1 cellular context compared by ENCODE assay signal in the genomic region with DNA sequence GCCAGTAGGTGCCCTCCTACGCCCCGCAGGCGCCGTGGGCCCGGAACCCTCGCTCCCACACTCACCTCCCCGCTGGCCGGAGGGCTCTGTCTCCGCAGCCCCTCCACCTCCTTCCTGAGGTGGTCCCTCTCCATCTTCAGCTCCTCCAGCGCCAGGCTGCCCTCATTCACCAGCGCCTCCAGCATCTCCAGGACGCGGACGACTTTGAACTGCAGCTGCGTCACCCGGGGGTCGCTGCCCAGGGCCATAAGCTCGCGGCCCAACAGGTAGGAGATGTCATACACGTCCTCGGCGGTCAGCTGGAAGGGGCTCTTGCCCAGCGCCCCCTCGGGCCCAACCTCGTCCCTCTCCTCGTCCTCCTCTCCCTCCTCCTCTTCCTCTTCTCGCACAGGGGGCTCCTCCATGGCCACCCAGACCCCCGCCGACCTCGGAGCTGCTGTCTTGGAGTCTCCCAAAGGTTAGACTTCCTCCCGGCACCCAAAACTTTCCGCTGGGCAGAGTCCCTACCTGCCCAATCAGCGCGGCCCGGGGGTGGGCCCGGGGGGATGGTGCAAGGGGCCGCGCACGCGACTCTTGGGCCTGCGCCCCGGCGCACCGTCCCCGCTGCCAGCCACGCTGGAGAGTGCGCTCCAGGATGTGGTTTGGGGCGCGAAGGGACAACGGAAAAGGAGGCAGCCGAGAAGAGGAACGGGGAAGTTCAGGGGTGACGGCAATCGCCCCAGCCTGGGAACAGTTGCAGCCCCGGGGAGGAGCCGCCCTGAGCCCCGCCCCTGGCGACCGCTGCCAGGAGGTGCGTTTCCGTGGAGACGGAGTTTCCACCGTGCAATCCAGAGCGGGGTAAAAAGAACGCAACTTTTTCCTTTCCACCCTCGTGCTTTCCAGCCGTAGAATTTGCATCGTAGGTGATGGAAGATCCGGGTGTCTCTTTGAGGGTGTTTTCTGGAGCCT.
TF ChIP-seq lines count a peak whose summit lies in the region.

A gene with protein sequence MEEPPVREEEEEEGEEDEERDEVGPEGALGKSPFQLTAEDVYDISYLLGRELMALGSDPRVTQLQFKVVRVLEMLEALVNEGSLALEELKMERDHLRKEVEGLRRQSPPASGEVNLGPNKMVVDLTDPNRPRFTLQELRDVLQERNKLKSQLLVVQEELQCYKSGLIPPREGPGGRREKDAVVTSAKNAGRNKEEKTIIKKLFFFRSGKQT (minus strand): TSS at position 668 of the 948 bp plus-strand sequence. CDS start 264 bp downstream, at position 404.

TF ChIP-seq in HepG2, 621 proteins besides CTCF, POLR2A, EP300 and RAD21 (continued from another document and continues in another):
- TF ChIP-seq, protein P1, sequence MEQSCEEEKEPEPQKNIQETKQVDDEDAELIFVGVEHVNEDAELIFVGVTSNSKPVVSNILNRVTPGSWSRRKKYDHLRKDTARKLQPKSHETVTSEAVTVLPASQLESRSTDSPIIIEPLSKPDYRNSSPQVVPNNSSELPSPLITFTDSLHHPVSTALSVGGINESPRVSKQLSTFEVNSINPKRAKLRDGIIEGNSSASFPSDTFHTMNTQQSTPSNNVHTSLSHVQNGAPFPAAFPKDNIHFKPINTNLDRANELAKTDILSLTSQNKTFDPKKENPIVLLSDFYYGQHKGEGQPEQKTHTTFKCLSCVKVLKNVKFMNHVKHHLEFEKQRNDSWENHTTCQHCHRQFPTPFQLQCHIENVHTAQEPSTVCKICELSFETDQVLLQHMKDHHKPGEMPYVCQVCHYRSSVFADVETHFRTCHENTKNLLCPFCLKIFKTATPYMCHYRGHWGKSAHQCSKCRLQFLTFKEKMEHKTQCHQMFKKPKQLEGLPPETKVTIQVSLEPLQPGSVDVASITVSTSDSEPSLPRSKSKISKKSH (CRISPR knock-in tag; IDR thresholded peaks at IDR 0.05; ENCODE audit: borderline replicate concordance), result no peak
- TF ChIP-seq ZNF724P (CRISPR knock-in tag; IDR thresholded peaks at IDR 0.05; ENCODE audit: borderline replicate concordance) (peak; percentile 14; the same call in 1 of the 2 replicates), ZNF34 (CRISPR knock-in tag; IDR thresholded peaks at IDR 0.05; ENCODE audit: borderline replicate concordance) (0 out of 2 replicates have a peak, but pooled peaks have one; percentile 55), MYNN (CRISPR knock-in tag; IDR thresholded peaks at IDR 0.05; ENCODE audit: low read depth) (0 out of 2 replicates have a peak, but pooled peaks have one; percentile 50), SAFB2 (CRISPR knock-in tag; IDR thresholded peaks at IDR 0.05; ENCODE audit: borderline replicate concordance, low read depth) (peak; percentile 42; the same call in 1 of the 2 replicates), ZBTB42 (CRISPR knock-in tag; IDR thresholded peaks at IDR 0.05) (0 out of 2 replicates have a peak, but pooled peaks have one; percentile 41), RXRB (CRISPR knock-in tag; IDR thresholded peaks at IDR 0.05; ENCODE audit: borderline replicate concordance) (peak; percentile 3; the same call in 1 of the 2 replicates), ZNF777 (CRISPR knock-in tag; IDR thresholded peaks at IDR 0.05) (peak; percentile 27; the same call in 1 of the 2 replicates), KLF16 (CRISPR knock-in tag; IDR thresholded peaks at IDR 0.05) (no peak), ERF (CRISPR knock-in tag; IDR thresholded peaks at IDR 0.05) (peak; percentile 56; the same call in 1 of the 2 replicates), POLR2G (IDR thresholded peaks at IDR 0.05; ENCODE audit: low read depth, low read length) (peak; percentile 58; the same call in 1 of the 2 replicates), MED1 (CRISPR knock-in tag; IDR thresholded peaks at IDR 0.05) (no peak), ZNF510 (CRISPR knock-in tag; IDR thresholded peaks at IDR 0.05; ENCODE audit: low read depth) (peak; percentile 51; the same call in 1 of the 2 replicates), SALL1 (CRISPR knock-in tag; IDR thresholded peaks at IDR 0.05) (peak; percentile 51; the same call in 1 of the 2 replicates), CEBPB (IDR thresholded peaks at IDR 0.05; ENCODE audit: borderline replicate concordance, low read depth, low read length) (peak; percentile 7; the same call in 1 of the 2 replicates), ZNF446 (CRISPR knock-in tag; IDR thresholded peaks at IDR 0.05) (peak; percentile 60; the same call in 1 of the 2 replicates), TCF12 (IDR thresholded peaks at IDR 0.05) (no peak), TCF12 (CRISPR knock-in tag; IDR thresholded peaks at IDR 0.05) (0 out of 2 replicates have a peak, but pooled peaks have one; percentile 64), KMT2B (CRISPR knock-in tag; IDR thresholded peaks at IDR 0.05) (0 out of 2 replicates have a peak, but pooled peaks have one; percentile 39), ZNF451 (CRISPR knock-in tag; IDR thresholded peaks at IDR 0.05) (0 out of 2 replicates have a peak, but pooled peaks have one; percentile 11), AGO1 (IDR thresholded peaks at IDR 0.05; ENCODE audit: low read depth, low read length, poor library complexity, severe bottlenecking) (peak; percentile 36), ZNF317 (CRISPR knock-in tag; IDR thresholded peaks at IDR 0.05) (0 out of 2 replicates have a peak, but pooled peaks have one; percentile 30), ZSCAN25 (CRISPR knock-in tag; IDR thresholded peaks at IDR 0.05) (no peak), TBX3 (IDR thresholded peaks at IDR 0.05; ENCODE audit: borderline replicate concordance) (0 out of 2 replicates have a peak, but pooled peaks have one; percentile 13), ZKSCAN5 (CRISPR knock-in tag; IDR thresholded peaks at IDR 0.05) (no peak), ZNF607 (CRISPR knock-in tag; IDR thresholded peaks at IDR 0.05; ENCODE audit: borderline replicate concordance) (peak; percentile 67; the same call in 1 of the 2 replicates), ARNT2 (CRISPR knock-in tag; IDR thresholded peaks at IDR 0.05; ENCODE audit: low read depth) (peak; percentile 75; the same call in 1 of the 2 replicates), MEIS1 (CRISPR knock-in tag; IDR thresholded peaks at IDR 0.05; ENCODE audit: borderline replicate concordance) (peak; percentile 38; the same call in 1 of the 2 replicates), ZNF749 (CRISPR knock-in tag; IDR thresholded peaks at IDR 0.05; ENCODE audit: borderline replicate concordance) (0 out of 2 replicates have a peak, but pooled peaks have one; percentile 22)
- TF ChIP-seq, protein P2, sequence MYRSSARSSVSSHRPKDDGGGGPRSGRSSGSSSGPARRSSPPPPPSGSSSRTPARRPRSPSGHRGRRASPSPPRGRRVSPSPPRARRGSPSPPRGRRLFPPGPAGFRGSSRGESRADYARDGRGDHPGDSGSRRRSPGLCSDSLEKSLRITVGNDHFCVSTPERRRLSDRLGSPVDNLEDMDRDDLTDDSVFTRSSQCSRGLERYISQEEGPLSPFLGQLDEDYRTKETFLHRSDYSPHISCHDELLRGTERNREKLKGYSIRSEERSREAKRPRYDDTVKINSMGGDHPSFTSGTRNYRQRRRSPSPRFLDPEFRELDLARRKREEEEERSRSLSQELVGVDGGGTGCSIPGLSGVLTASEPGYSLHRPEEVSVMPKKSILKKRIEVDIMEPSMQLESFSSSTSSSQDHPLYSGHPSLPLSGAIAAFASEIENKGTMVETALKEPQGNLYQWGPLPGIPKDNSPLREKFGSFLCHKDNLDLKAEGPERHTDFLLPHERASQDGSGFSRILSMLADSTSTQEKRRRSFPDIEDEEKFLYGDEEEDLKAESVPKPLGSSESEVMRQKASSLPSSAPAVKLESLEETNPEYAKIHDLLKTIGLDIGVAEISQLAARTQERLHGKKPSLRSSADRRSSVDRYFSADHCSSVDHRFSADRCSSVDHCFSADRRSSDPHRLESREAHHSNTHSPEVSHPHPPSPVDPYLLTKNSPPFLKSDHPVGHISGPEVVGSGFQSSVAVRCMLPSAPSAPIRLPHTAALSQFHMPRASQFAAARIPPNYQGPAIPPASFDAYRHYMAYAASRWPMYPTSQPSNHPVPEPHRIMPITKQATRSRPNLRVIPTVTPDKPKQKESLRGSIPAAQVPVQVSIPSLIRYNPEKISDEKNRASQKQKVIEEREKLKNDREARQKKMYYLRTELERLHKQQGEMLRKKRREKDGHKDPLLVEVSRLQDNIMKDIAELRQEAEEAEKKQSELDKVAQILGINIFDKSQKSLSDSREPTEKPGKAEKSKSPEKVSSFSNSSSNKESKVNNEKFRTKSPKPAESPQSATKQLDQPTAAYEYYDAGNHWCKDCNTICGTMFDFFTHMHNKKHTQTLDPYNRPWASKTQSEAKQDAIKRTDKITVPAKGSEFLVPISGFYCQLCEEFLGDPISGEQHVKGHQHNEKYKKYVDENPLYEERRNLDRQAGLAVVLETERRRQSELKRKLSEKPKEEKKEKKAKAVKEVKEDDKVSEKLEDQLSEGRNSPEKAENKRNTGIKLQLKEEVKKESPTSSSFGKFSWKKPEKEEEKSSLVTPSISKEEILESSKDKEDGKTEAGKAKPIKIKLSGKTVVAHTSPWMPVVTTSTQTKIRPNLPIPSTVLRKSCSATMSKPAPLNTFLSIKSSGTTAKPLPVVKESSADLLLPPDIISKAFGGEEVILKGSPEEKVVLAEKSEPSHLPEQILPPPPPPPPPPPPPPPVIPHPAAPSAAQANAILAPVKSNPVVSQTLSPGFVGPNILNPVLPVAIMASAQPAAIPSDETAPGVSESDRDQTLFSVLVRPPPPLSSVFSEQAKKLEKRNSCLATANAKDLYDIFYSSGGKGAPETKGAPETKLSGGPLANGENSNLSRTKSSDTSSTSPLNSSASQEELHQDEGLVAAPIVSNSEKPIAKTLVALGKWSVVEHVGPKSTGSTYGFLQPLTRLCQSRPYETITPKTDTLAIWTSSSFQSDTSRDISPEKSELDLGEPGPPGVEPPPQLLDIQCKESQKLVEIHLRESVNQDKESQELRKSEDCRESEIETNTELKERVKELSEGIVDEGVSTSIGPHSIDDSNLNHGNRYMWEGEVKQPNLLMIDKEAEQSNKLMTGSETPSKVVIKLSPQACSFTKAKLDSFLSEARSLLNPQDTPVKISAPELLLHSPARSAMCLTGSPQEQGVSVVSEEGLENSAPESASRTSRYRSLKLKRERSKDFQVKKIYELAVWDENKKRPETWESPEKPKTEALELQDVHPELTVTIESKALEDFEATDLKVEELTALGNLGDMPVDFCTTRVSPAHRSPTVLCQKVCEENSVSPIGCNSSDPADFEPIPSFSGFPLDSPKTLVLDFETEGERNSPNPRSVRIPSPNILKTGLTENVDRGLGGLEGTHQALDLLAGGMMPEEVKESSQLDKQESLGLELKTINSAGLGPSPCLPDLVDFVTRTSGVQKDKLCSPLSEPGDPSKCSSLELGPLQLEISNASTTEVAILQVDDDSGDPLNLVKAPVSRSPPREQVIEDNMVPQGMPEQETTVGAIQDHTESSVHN (CRISPR knock-in tag; IDR thresholded peaks at IDR 0.05), result peak; percentile 83
- TF ChIP-seq, protein P3, sequence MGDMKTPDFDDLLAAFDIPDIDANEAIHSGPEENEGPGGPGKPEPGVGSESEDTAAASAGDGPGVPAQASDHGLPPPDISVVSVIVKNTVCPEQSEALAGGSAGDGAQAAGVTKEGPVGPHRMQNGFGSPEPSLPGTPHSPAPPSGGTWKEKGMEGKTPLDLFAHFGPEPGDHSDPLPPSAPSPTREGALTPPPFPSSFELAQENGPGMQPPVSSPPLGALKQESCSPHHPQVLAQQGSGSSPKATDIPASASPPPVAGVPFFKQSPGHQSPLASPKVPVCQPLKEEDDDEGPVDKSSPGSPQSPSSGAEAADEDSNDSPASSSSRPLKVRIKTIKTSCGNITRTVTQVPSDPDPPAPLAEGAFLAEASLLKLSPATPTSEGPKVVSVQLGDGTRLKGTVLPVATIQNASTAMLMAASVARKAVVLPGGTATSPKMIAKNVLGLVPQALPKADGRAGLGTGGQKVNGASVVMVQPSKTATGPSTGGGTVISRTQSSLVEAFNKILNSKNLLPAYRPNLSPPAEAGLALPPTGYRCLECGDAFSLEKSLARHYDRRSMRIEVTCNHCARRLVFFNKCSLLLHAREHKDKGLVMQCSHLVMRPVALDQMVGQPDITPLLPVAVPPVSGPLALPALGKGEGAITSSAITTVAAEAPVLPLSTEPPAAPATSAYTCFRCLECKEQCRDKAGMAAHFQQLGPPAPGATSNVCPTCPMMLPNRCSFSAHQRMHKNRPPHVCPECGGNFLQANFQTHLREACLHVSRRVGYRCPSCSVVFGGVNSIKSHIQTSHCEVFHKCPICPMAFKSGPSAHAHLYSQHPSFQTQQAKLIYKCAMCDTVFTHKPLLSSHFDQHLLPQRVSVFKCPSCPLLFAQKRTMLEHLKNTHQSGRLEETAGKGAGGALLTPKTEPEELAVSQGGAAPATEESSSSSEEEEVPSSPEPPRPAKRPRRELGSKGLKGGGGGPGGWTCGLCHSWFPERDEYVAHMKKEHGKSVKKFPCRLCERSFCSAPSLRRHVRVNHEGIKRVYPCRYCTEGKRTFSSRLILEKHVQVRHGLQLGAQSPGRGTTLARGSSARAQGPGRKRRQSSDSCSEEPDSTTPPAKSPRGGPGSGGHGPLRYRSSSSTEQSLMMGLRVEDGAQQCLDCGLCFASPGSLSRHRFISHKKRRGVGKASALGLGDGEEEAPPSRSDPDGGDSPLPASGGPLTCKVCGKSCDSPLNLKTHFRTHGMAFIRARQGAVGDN (CRISPR knock-in tag; IDR thresholded peaks at IDR 0.05), result peak; percentile 89
- TF ChIP-seq, protein P4, sequence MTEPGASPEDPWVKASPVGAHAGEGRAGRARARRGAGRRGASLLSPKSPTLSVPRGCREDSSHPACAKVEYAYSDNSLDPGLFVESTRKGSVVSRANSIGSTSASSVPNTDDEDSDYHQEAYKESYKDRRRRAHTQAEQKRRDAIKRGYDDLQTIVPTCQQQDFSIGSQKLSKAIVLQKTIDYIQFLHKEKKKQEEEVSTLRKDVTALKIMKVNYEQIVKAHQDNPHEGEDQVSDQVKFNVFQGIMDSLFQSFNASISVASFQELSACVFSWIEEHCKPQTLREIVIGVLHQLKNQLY (CRISPR knock-in tag; IDR thresholded peaks at IDR 0.05), result no peak
- TF ChIP-seq, protein P5, sequence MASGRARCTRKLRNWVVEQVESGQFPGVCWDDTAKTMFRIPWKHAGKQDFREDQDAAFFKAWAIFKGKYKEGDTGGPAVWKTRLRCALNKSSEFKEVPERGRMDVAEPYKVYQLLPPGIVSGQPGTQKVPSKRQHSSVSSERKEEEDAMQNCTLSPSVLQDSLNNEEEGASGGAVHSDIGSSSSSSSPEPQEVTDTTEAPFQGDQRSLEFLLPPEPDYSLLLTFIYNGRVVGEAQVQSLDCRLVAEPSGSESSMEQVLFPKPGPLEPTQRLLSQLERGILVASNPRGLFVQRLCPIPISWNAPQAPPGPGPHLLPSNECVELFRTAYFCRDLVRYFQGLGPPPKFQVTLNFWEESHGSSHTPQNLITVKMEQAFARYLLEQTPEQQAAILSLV (CRISPR knock-in tag; IDR thresholded peaks at IDR 0.05; ENCODE audit: borderline replicate concordance), result peak; percentile 70; the same call in 1 of the 2 replicates
- TF ChIP-seq, protein P6, sequence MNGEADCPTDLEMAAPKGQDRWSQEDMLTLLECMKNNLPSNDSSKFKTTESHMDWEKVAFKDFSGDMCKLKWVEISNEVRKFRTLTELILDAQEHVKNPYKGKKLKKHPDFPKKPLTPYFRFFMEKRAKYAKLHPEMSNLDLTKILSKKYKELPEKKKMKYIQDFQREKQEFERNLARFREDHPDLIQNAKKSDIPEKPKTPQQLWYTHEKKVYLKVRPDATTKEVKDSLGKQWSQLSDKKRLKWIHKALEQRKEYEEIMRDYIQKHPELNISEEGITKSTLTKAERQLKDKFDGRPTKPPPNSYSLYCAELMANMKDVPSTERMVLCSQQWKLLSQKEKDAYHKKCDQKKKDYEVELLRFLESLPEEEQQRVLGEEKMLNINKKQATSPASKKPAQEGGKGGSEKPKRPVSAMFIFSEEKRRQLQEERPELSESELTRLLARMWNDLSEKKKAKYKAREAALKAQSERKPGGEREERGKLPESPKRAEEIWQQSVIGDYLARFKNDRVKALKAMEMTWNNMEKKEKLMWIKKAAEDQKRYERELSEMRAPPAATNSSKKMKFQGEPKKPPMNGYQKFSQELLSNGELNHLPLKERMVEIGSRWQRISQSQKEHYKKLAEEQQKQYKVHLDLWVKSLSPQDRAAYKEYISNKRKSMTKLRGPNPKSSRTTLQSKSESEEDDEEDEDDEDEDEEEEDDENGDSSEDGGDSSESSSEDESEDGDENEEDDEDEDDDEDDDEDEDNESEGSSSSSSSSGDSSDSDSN (CRISPR knock-in tag; IDR thresholded peaks at IDR 0.05), result peak; percentile 78; the same call in 1 of the 2 replicates
